8 cellular contexts compared by ENCODE assay signal in the genomic region with DNA sequence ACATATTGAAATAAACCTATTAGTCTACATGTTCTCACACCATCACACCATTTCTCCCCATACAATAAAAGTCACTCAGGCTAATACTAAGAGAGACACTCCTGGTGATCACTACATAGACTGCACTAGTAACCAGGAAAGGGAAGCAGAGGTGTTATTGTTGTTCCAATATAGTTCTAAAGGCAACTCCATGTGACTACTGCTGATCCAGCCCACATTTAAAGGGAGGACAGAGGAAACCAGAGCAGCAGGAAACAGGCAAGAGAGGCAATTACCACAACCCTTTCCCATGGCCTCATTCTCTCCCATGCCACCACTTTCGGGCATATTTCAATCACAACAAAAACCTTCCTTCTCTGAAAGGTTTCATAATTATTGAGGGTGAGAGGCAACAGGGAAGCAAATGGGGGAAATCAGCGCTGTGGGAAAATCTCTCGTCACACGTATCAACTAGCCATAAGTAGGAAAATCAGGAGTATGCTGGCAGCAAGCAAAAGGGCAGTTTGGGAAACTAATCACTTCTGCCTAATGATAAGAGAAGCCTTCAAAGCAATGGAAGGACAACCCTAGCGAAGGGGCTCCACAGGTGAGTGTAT. TPM values are rescaled to one million over a fixed set of nuclear protein-coding genes. Genes with fewer than 3 reads are reported as not detected.
A peak's percentile ranks its signal among the peaks of the same experiment; 100 is the strongest.
DNase-seq lines count a peak whose midpoint lies in the region; ATAC-seq, FAIRE-seq and TF ChIP-seq lines count a peak whose summit lies in the region.

No MANE protein-coding gene starts in this region.

- BruUV-seq in Caco-2 (replicated peaks; lab: Mats Ljungman, UMichigan): no TSS peak
- BruUV-seq in K562 (replicated peaks; lab: Mats Ljungman, UMichigan): no TSS peak

- H3K27ac Mint-ChIP-seq in Caco-2 (ENCODE audit: unreplicated experiment): peak overlapping the region; percentile 33

- H3K4me3 ChIP-seq in Caco-2 (ENCODE audit: low read depth, low read length) (peak overlapping the region; percentile 99), K562 (peak overlapping the region; percentile 72), mucosa of descending colon (no peak overlapping the region)

- no peaks in the 10 kb centered on the region for H3K9me1 ChIP-seq in K562 (ENCODE audit: control insufficient read depth, insufficient read depth, low read length)

- H3K79me2 ChIP-seq in K562 (ENCODE audit: control insufficient read depth, insufficient read depth, low read length): peaks cover 67% of the 10 kb centered on the region

- no peak for TF ChIP-seq EP300 in K562 (IDR thresholded peaks at IDR 0.05; ENCODE audit: low read length)

- peak overlapping the region; percentile 98 for H3K27ac ChIP-seq in K562 (ENCODE audit: extremely low read depth, low read depth, low read length)

- CTCF ChIA-PET in Caco-2 (lab: Charles Lee) (no interaction called here), K562 (lab: Yijun Ruan, JAX; ENCODE audit: low intra/inter-chr PET ratio) (no interaction called here)

- H3K4me1 Mint-ChIP-seq in Caco-2 (ENCODE audit: low read depth, unreplicated experiment): peaks cover 17% of the 10 kb centered on the region

- H3K27me3 ChIP-seq in Caco-2 (replicated peaks; ENCODE audit: control insufficient read depth, insufficient read depth, low read length): no peaks in the 10 kb centered on the region
- H3K27me3 ChIP-seq in K562 (ENCODE audit: control insufficient read depth in 2 of 2, insufficient read depth in 2 of 2, low read length in 2 of 2): no peaks in the 10 kb centered on the region

- no peak for TF ChIP-seq CTCF in Caco-2 (IDR thresholded peaks at IDR 0.05; ENCODE audit: insufficient read depth in 1 of 2, low read depth in 1 of 2, low read length in 1 of 2, severe bottlenecking in 1 of 2, unreplicated experiment in 1 of 2)
- TF ChIP-seq CTCF in K562 (IDR thresholded peaks at IDR 0.05 in 2 of 3, conservative IDR thresholded peaks at IDR 0.05 in 1 of 3; ENCODE audit: insufficient read depth in 2 of 3, low read depth in 1 of 3, low read length in 3 of 3): no peak
- no peak for TF ChIP-seq CTCF in mucosa of descending colon (IDR thresholded peaks at IDR 0.05)

- peak overlapping the region; percentile 100 for H3K4me3 Mint-ChIP-seq in Caco-2 (ENCODE audit: unreplicated experiment)

- in situ Hi-C loops in K562 (cut with MboI): no loop called here

- intact Hi-C loops in Caco-2 (cut with micrococcal nuclease; ENCODE audit: unreplicated experiment) (loop anchor here (5.0 kb wide), 1 partner anchor 330 kb away; the partner anchor contains the start of gene MYORG), K562 (cut with micrococcal nuclease) (no loop called here), mucosa of descending colon (cut with DNase I, micrococcal nuclease) (no loop called here)

- WGBS in K562 (ENCODE audit: insufficient coverage, low coverage, missing lambda C conversion rate): 0% methylated on average over 4 of the region's 5 CpGs

- no peaks in the 10 kb centered on the region; the same call in 1 of the 2 replicates for H3K36me3 ChIP-seq in Caco-2 (ENCODE audit: control insufficient read depth, insufficient read depth, low read length)
- peaks cover 27% of the 10 kb centered on the region; the same call in 1 of the 3 replicates for H3K36me3 ChIP-seq in K562 (ENCODE audit: control insufficient read depth, insufficient read depth, low read length)
- no peaks in the 10 kb centered on the region for H3K36me3 ChIP-seq in mucosa of descending colon (ENCODE audit: low read depth)

- peaks cover 18% of the 10 kb centered on the region for H3K4me1 ChIP-seq in Caco-2
- H3K4me1 ChIP-seq in K562 (replicated peaks in 1 of 2; ENCODE audit: control insufficient read depth in 2 of 2, insufficient read depth in 2 of 2, low read length in 2 of 2): peaks cover 5 to 15% of the 10 kb centered on the region in 2 experiments; a peak in 4 of 5 replicates
- H3K4me1 ChIP-seq in mucosa of descending colon (ENCODE audit: low read depth): peaks cover 13% of the 10 kb centered on the region

- H4K20me1 ChIP-seq in K562 (replicated peaks; ENCODE audit: control insufficient read depth, insufficient read depth, low read length): no peaks in the 10 kb centered on the region

- H3K9me3 Mint-ChIP-seq in Caco-2 (ENCODE audit: unreplicated experiment): no peaks in the 10 kb centered on the region

- no peak overlapping the region for H2AFZ ChIP-seq in K562 (ENCODE audit: low read depth, low read length)

- no peak for TF ChIP-seq POLR2A in K562 (conservative IDR thresholded peaks at IDR 0.05)

- H3K27me3 Mint-ChIP-seq in Caco-2 (ENCODE audit: insufficient read depth, unreplicated experiment): no peaks in the 10 kb centered on the region

- POLR2A ChIA-PET in Caco-2 (lab: Charles Lee): interaction anchor here (3.8 kb wide), 1 partner anchor 26 kb away, joined by 68 read pairs; no protein-coding TSS in a partner anchor
- POLR2A ChIA-PET in K562 (lab: Yijun Ruan, JAX): interaction anchor here (0.7 to 3.0 kb wide), 5 partner anchors 9 to 1070 kb away, joined by 3 to 12 read pairs (median 3); no protein-coding TSS in a partner anchor

- H3K36me3 Mint-ChIP-seq in Caco-2 (ENCODE audit: insufficient read depth, unreplicated experiment): peaks cover 77% of the 10 kb centered on the region

- H3K4me2 ChIP-seq in K562 (ENCODE audit: insufficient read depth, low read length): peak overlapping the region; percentile 90

- H3K9ac ChIP-seq in K562 (ENCODE audit: insufficient read depth in 1 of 2, low read depth in 2 of 2, low read length in 2 of 2): peak overlapping the region; percentile 63 to 88; a peak in 3 of 4 replicates

- FAIRE-seq in K562 (lab: Jason Lieb, UNC): no peak

- no peak for TF ChIP-seq RAD21 in K562 (CRISPR knock-in tag; conservative IDR thresholded peaks at IDR 0.05 in 1 of 2, IDR thresholded peaks at IDR 0.05 in 1 of 2)

- DNase-seq in Caco-2 (no peak), LHCN-M2 (ENCODE audit: low read depth) (peak; percentile 13), K562 (ENCODE audit: extremely low read depth in 1 of 4, low spot score in 3 of 4) (no peak), mucosa of descending colon (peak in 1 of 3 donors; percentile 60), COLO668 (lab: John Stamatoyannopoulos, UW; ENCODE audit: unreplicated experiment) (no peak), activated gamma-delta T cell (lab: John Stamatoyannopoulos, UW) (no peak)

- ATAC-seq in K562 (no peak; the same call in 2 of the 3 replicates), mucosa of descending colon (peak; percentile 58), GM19452 (IDR thresholded peaks at IDR 0.05; ENCODE audit: unreplicated experiment) (no peak), GM21526 (IDR thresholded peaks at IDR 0.05; ENCODE audit: low FRiP score, unreplicated experiment) (no peak)

- H3K9me3 ChIP-seq in Caco-2 (no peaks in the 10 kb centered on the region), K562 (replicated peaks; ENCODE audit: control insufficient read depth, insufficient read depth, low read depth, low read length) (no peaks in the 10 kb centered on the region), mucosa of descending colon (no peaks in the 10 kb centered on the region)

TF ChIP-seq in K562, 482 proteins besides CTCF, POLR2A, EP300 and RAD21 (continues in another document):
- TF ChIP-seq PHB (CRISPR knock-in tag; IDR thresholded peaks at IDR 0.05) (no peak), CHD1 (IDR thresholded peaks at IDR 0.05; ENCODE audit: low read length) (peak; percentile 38), ZNF75A (CRISPR knock-in tag; IDR thresholded peaks at IDR 0.05) (peak; percentile 80), SIN3B (IDR thresholded peaks at IDR 0.05; ENCODE audit: low read depth) (0 out of 2 replicates have a peak, but pooled peaks have one; percentile 14)
- TF ChIP-seq, protein P1, sequence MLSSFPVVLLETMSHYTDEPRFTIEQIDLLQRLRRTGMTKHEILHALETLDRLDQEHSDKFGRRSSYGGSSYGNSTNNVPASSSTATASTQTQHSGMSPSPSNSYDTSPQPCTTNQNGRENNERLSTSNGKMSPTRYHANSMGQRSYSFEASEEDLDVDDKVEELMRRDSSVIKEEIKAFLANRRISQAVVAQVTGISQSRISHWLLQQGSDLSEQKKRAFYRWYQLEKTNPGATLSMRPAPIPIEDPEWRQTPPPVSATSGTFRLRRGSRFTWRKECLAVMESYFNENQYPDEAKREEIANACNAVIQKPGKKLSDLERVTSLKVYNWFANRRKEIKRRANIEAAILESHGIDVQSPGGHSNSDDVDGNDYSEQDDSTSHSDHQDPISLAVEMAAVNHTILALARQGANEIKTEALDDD (IDR thresholded peaks at IDR 0.05): 0 out of 2 replicates have a peak, but pooled peaks have one; percentile 9
- TF ChIP-seq, protein P2, sequence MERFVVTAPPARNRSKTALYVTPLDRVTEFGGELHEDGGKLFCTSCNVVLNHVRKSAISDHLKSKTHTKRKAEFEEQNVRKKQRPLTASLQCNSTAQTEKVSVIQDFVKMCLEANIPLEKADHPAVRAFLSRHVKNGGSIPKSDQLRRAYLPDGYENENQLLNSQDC (CRISPR knock-in tag; IDR thresholded peaks at IDR 0.05): no peak

RNA-seq across cellular contexts. Expression of gene UBAP2, which starts 1.8 kb away (rescaled TPM):
- 87.5 and 96.2 TPM in 2 replicates for total RNA-seq in Caco-2 (2022)
- total RNA-seq in LHCN-M2 (2014; rRNA removed): 16.2 and 18.5 TPM in 2 replicates
- 19.2 TPM for polyA plus RNA-seq in LHCN-M2 (2012)
- total RNA-seq in K562 (2011; cell fraction: chromatin; rRNA removed; ENCODE audit: low replicate concordance): 95.3 and 165 TPM in 2 replicates
- 45.4 and 49.1 TPM in 2 replicates for total RNA-seq in K562 (2011; cell fraction: nucleolus; rRNA removed)
- total RNA-seq in K562 (2011; cell fraction: nucleoplasm; rRNA removed): 78.5 and 111 TPM in 2 replicates
- total RNA-seq in K562 (2014; rRNA removed): 14.8 and 18.6 TPM in 2 replicates
- 18.4 and 21.4 TPM in 2 replicates for total RNA-seq in K562 (2014; rRNA removed; fragmentation: Illumina TruSeq; extraction: Trizol)
- 18.7 and 19.8 TPM in 2 replicates for total RNA-seq in K562 (2015; rRNA removed; fragmentation: Illumina TruSeq; extraction: Trizol)
- 46.2 and 47.6 TPM in 2 replicates for total RNA-seq in K562 (2021)
- 19.4 and 32.9 TPM in 2 replicates for polyA plus RNA-seq in K562 (2011; rRNA removed)
- polyA plus RNA-seq in K562 (2011; cell fraction: cytosol; rRNA removed): 25.1 and 36.0 TPM in 2 replicates
- polyA plus RNA-seq in K562 (2011; cell fraction: nucleus; rRNA removed): 66.2 and 87.0 TPM in 2 replicates
- 29.1 and 31.4 TPM in 2 replicates for polyA plus RNA-seq in K562 (2012)
- 43.7 and 47.9 TPM in 2 replicates for polyA plus RNA-seq in K562 (2014; fragmentation: Illumina TruSeq; extraction: Trizol)
- polyA plus RNA-seq in K562 (2014; fragmentation: Nextera tagmentation; extraction: Ambion mirVana): 10 to 100 TPM in 1 of 2 experiments, 1 to 10 TPM in 1; 8.7 to 11.1 TPM
- 25.3 and 27.1 TPM in 2 replicates for polyA plus RNA-seq in K562 (2014; rRNA removed)
- 28.3 and 33.6 TPM in 2 replicates for polyA minus RNA-seq in K562 (2011; rRNA and poly(A)+ RNA removed)
- 22.0 and 22.3 TPM in 2 replicates for polyA minus RNA-seq in K562 (2011; cell fraction: cytosol; rRNA and poly(A)+ RNA removed)
- 21.0 and 32.5 TPM in 2 replicates for polyA minus RNA-seq in K562 (2011; cell fraction: nucleus; rRNA and poly(A)+ RNA removed)
- total RNA-seq in mucosa of descending colon: 10 to 100 TPM; 33.9 to 39.1 (median 35.9) TPM
